Comparison of ENCODE assay signal across 2 cellular contexts in the genomic region with DNA sequence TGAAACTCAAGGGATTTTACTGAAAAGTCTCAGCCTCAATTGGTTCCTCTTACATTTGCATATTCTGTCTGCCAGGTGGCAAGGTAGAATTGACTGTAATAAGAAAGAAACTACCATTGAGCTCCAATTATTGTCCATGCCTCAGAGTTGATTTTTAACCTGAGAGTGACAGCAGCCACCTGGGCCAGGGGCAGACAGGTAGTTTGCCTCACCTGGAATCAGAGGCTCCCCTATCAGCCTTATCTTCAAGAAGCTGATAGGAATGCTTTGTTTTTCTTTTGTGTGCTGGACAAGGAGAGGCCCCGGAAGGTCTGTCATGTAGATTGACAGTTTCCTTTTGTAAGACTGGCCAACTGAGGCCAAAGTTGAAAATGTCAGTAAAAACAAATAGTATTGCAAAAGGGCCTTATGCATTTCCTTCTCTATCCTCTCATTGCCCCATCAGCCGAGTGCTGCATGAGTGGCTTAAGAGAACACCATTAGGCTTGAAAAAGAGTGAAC.
TF ChIP-seq lines count a peak whose summit lies in the region.

No MANE protein-coding gene starts in this region.

TF ChIP-seq in A549, 52 proteins besides CTCF, POLR2A, EP300 and RAD21:
- TF ChIP-seq, protein P1, sequence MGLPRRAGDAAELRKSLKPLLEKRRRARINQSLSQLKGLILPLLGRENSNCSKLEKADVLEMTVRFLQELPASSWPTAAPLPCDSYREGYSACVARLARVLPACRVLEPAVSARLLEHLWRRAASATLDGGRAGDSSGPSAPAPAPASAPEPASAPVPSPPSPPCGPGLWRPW (IDR thresholded peaks at IDR 0.05) = no peak
- TF ChIP-seq JUN (IDR thresholded peaks at IDR 0.05) (0 out of 5 replicates have a peak, but pooled peaks of 1 of the 2 experiments have one; percentile 17), CEBPB (IDR thresholded peaks at IDR 0.05) (peak; percentile 50 to 64; a peak in 2 of 4 replicates)

TF ChIP-seq in IMR-90, 13 proteins besides CTCF, POLR2A, EP300 and RAD21:
- TF ChIP-seq MXI1 (IDR thresholded peaks at IDR 0.05; ENCODE audit: borderline replicate concordance, low read depth, low read length) (no peak), CEBPB (IDR thresholded peaks at IDR 0.05; ENCODE audit: low read depth, low read length) (peak; percentile 58; the same call in 1 of the 2 replicates), BHLHE40 (IDR thresholded peaks at IDR 0.05; ENCODE audit: low read depth, low read length) (no peak), RFX5 (IDR thresholded peaks at IDR 0.05; ENCODE audit: low read depth, low read length) (no peak), FOS (IDR thresholded peaks at IDR 0.05; ENCODE audit: low read depth, low read length) (no peak)
- TF ChIP-seq, protein P2, sequence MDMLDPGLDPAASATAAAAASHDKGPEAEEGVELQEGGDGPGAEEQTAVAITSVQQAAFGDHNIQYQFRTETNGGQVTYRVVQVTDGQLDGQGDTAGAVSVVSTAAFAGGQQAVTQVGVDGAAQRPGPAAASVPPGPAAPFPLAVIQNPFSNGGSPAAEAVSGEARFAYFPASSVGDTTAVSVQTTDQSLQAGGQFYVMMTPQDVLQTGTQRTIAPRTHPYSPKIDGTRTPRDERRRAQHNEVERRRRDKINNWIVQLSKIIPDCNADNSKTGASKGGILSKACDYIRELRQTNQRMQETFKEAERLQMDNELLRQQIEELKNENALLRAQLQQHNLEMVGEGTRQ (IDR thresholded peaks at IDR 0.05; ENCODE audit: low read depth, low read length) = no peak
- TF ChIP-seq, protein P3, sequence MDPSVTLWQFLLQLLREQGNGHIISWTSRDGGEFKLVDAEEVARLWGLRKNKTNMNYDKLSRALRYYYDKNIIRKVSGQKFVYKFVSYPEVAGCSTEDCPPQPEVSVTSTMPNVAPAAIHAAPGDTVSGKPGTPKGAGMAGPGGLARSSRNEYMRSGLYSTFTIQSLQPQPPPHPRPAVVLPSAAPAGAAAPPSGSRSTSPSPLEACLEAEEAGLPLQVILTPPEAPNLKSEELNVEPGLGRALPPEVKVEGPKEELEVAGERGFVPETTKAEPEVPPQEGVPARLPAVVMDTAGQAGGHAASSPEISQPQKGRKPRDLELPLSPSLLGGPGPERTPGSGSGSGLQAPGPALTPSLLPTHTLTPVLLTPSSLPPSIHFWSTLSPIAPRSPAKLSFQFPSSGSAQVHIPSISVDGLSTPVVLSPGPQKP (IDR thresholded peaks at IDR 0.05; ENCODE audit: borderline replicate concordance, low read depth, low read length) = no peak
